11 cellular contexts compared by ENCODE assay signal in the genomic region with DNA sequence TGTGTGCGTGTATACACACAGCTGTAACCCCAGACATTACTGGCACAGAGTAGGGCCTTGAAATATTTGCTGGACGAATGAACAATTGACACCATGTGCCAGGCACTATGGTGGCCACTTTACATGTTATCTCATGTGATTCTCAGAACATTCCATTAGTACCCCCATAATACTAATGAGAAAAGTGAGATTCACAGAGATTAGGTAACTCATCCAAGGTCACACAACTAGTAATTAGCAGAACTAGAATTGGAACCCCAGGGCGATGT. TPM values are rescaled to one million over a fixed set of nuclear protein-coding genes. Genes with fewer than 3 reads are reported as not detected.
DNase-seq lines count a peak whose midpoint lies in the region; ATAC-seq and TF ChIP-seq lines count a peak whose summit lies in the region.
"Had no signal": no experiment of that assay in that cellular context is flagged by ENCODE, and none has a peak within 500 bp of the region (broad histone marks: within the 10 kb centered on the region; RNA-seq: fewer than 3 reads in every experiment).

No MANE protein-coding gene starts in this region.

- no peaks in the 10 kb centered on the region for H3K9me3 ChIP-seq in CD4-positive, CD25-positive, alpha-beta regulatory T cell (ENCODE audit: control insufficient read depth in 2 of 2, low read length in 2 of 2)
- no peaks in the 10 kb centered on the region for H3K9me3 ChIP-seq in HEK293 (ENCODE audit: control insufficient read depth, insufficient read depth, low read depth, low read length)
- no peaks in the 10 kb centered on the region for H3K9me3 ChIP-seq in parathyroid adenoma (ENCODE audit: control insufficient read depth, low read length)

- peaks cover 4 to 17% (median 7%) of the 10 kb centered on the region in 4 donors for H3K4me1 Mint-ChIP-seq in CD4-positive, CD25-positive, alpha-beta regulatory T cell

- no peak for ATAC-seq in CD4-positive, CD25-positive, alpha-beta regulatory T cell (ENCODE audit: low read depth in 2 of 2)

- H3K79me2 ChIP-seq in parathyroid adenoma: no peaks in the 10 kb centered on the region

- peaks cover 10% of the 10 kb centered on the region for H3K27me3 Mint-ChIP-seq in CD4-positive, CD25-positive, alpha-beta regulatory T cell

- H3K4me3 Mint-ChIP-seq in CD4-positive, CD25-positive, alpha-beta regulatory T cell: peak overlapping the region in 3 of 4 donors; percentile 88 to 94 (median 92)

- peaks cover 18% of the 10 kb centered on the region for H3K4me1 ChIP-seq in CD4-positive, CD25-positive, alpha-beta regulatory T cell (ENCODE audit: control insufficient read depth, insufficient read depth, low read length, poor library complexity, severe bottlenecking)
- H3K4me1 ChIP-seq in HEK293 (ENCODE audit: control insufficient read depth, insufficient read depth, low read length) (peaks cover 9% of the 10 kb centered on the region), parathyroid adenoma (peaks cover 18% of the 10 kb centered on the region)

- H3K27ac ChIP-seq in CD4-positive, CD25-positive, alpha-beta regulatory T cell (ENCODE audit: insufficient read depth, low read length, poor library complexity, severe bottlenecking): no peak overlapping the region
- H3K27ac ChIP-seq in HEK293 (ENCODE audit: extremely low read depth, low read depth, low read length) (no peak overlapping the region), parathyroid adenoma (no peak overlapping the region)
- H3K27ac ChIP-seq: WERI-Rb-1 had no signal

- H3K27me3 ChIP-seq in CD4-positive, CD25-positive, alpha-beta regulatory T cell (ENCODE audit: control insufficient read depth, insufficient read depth, low read length): peaks cover 3% of the 10 kb centered on the region
- H3K27me3 ChIP-seq in parathyroid adenoma (ENCODE audit: control insufficient read depth, insufficient read depth, low read length): no peaks in the 10 kb centered on the region

- H3K36me3 Mint-ChIP-seq in CD4-positive, CD25-positive, alpha-beta regulatory T cell: no peaks in the 10 kb centered on the region
- H3K36me3 Mint-ChIP-seq: mesothelial cell of epicardium had no signal

- peak overlapping the region; percentile 55 for H3K4me2 ChIP-seq in parathyroid adenoma (ENCODE audit: low read length)

- in situ Hi-C loops in GM13976 (cut with MboI; ENCODE audit: low sequenced_read_pairs, unreplicated experiment): no loop called here

- H3K9ac ChIP-seq in parathyroid adenoma: no peak overlapping the region

- H3K9me3 Mint-ChIP-seq in CD4-positive, CD25-positive, alpha-beta regulatory T cell: no peaks in the 10 kb centered on the region
- H3K9me3 Mint-ChIP-seq: mesothelial cell of epicardium had no signal

- H3K4me3 ChIP-seq in CD4-positive, CD25-positive, alpha-beta regulatory T cell (ENCODE audit: low read depth, low read length): no peak overlapping the region
- H3K4me3 ChIP-seq in HEK293 (ENCODE audit: low read depth, low read length): no peak overlapping the region
- peak overlapping the region; percentile 7 for H3K4me3 ChIP-seq in epithelial cell of proximal tubule (ENCODE audit: low read depth, low read length)
- no peak overlapping the region for H3K4me3 ChIP-seq in parathyroid adenoma (ENCODE audit: low read depth, low read length)

- CTCF ChIA-PET in HEK293 (lab: Yijun Ruan, JAX): interaction anchor here (0.6 to 2.6 kb wide), 21 partner anchors 9 to 344 kb away, joined by 3 to 30 read pairs (median 4); a partner anchor contains a TSS

- POLR2A ChIA-PET in HEK293 (lab: Yijun Ruan, JAX): interaction anchor here (1.0 kb wide), 1 partner anchor 75 kb away, joined by 3 read pairs; no protein-coding TSS in a partner anchor

- H3K36me3 ChIP-seq in CD4-positive, CD25-positive, alpha-beta regulatory T cell (ENCODE audit: control insufficient read depth, insufficient read depth, low read length): no peaks in the 10 kb centered on the region
- H3K36me3 ChIP-seq in HEK293 (ENCODE audit: control insufficient read depth in 2 of 2, insufficient read depth in 1 of 2, low read length in 2 of 2) (peaks cover 0 to 7% of the 10 kb centered on the region in 2 experiments; a peak in 1 of 3 replicates), parathyroid adenoma (ENCODE audit: control insufficient read depth, insufficient read depth, low read length) (no peaks in the 10 kb centered on the region)

- TF ChIP-seq CTCF in HEK293 (tag by site-specific recombination; IDR thresholded peaks at IDR 0.05) (no peak), epithelial cell of proximal tubule (conservative IDR thresholded peaks at IDR 0.05; ENCODE audit: low read depth, low read length) (no peak), parathyroid adenoma (IDR thresholded peaks at IDR 0.05) (no peak), GM13976 (IDR thresholded peaks at IDR 0.05; ENCODE audit: borderline replicate concordance, control extremely low read depth, extremely low read depth, insufficient read depth, missing control alignments) (no peak), GM10266 (IDR thresholded peaks at IDR 0.05; ENCODE audit: control insufficient read depth, insufficient read depth, low read depth, missing control alignments) (no peak)

- peak overlapping the region; percentile 92 for H2AFZ ChIP-seq in parathyroid adenoma

- DNase-seq in CD4-positive, CD25-positive, alpha-beta regulatory T cell: no peak
- DNase-seq in epithelial cell of proximal tubule (ENCODE audit: low read depth) (no peak), GM13976 (ENCODE audit: low spot score) (no peak), GM10266 (ENCODE audit: extremely low spot score) (no peak), occipital lobe (lab: John Stamatoyannopoulos, UW) (no peak)

- peak overlapping the region in 2 of 3 donors; percentile 82 to 93 for H3K27ac Mint-ChIP-seq in CD4-positive, CD25-positive, alpha-beta regulatory T cell

TF ChIP-seq in HEK293, 187 proteins besides CTCF, POLR2A, EP300 and RAD21:
- TF ChIP-seq, protein P1, sequence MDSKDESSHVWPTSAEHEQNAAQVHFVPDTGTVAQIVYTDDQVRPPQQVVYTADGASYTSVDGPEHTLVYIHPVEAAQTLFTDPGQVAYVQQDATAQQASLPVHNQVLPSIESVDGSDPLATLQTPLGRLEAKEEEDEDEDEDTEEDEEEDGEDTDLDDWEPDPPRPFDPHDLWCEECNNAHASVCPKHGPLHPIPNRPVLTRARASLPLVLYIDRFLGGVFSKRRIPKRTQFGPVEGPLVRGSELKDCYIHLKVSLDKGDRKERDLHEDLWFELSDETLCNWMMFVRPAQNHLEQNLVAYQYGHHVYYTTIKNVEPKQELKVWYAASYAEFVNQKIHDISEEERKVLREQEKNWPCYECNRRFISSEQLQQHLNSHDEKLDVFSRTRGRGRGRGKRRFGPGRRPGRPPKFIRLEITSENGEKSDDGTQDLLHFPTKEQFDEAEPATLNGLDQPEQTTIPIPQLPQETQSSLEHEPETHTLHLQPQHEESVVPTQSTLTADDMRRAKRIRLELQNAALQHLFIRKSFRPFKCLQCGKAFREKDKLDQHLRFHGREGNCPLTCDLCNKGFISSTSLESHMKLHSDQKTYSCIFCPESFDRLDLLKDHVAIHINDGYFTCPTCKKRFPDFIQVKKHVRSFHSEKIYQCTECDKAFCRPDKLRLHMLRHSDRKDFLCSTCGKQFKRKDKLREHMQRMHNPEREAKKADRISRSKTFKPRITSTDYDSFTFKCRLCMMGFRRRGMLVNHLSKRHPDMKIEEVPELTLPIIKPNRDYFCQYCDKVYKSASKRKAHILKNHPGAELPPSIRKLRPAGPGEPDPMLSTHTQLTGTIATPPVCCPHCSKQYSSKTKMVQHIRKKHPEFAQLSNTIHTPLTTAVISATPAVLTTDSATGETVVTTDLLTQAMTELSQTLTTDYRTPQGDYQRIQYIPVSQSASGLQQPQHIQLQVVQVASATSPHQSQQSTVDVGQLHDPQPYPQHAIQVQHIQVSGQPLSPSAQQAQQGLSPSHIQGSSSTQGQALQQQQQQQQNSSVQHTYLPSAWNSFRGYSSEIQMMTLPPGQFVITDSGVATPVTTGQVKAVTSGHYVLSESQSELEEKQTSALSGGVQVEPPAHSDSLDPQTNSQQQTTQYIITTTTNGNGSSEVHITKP (tag by site-specific recombination; IDR thresholded peaks at IDR 0.05): peak; percentile 82
- TF ChIP-seq HOXD13 (CRISPR knock-in tag; IDR thresholded peaks at IDR 0.05; ENCODE audit: borderline replicate concordance): no peak
- no peak for TF ChIP-seq ZNF169 (tag by site-specific recombination; IDR thresholded peaks at IDR 0.05)

RNA-seq across cellular contexts. Expression of a gene that starts 2.0 kb away (rescaled TPM):
- 19.6 TPM for total RNA-seq in CD4-positive, CD25-positive, alpha-beta regulatory T cell
- polyA plus RNA-seq in CD4-positive, CD25-positive, alpha-beta regulatory T cell: under 1 TPM in 1 of 4 donors, not detected in 3; 0.80 TPM
- 5.1 and 11.4 TPM in 2 replicates for total RNA-seq in epithelial cell of proximal tubule
- total RNA-seq in occipital lobe: 49.1 TPM

RNA-seq across cellular contexts. Expression of a gene that starts 4.1 kb away (rescaled TPM):
- total RNA-seq in CD4-positive, CD25-positive, alpha-beta regulatory T cell: 0.86 TPM
- under 1 TPM in 2 of 4 donors, not detected in 2; 0.25 to 0.35 TPM for polyA plus RNA-seq in CD4-positive, CD25-positive, alpha-beta regulatory T cell
- total RNA-seq in epithelial cell of proximal tubule (1.2 TPM in 1 of 2 replicates, not detected in the other), occipital lobe (0.47 TPM)
- total RNA-seq: fibroblast of villous mesenchyme, SK-MEL-5 had no signal

RNA-seq across cellular contexts. Expression of a gene that starts 6.2 kb away (rescaled TPM):
- total RNA-seq in CD4-positive, CD25-positive, alpha-beta regulatory T cell: 63.7 TPM
- 10 to 100 TPM; 46.8 to 54.9 (median 48.9) TPM for polyA plus RNA-seq in CD4-positive, CD25-positive, alpha-beta regulatory T cell
- total RNA-seq in epithelial cell of proximal tubule: 78.9 and 108 TPM in 2 replicates
- 17.8 TPM for total RNA-seq in occipital lobe

RNA-seq across cellular contexts. Expression of a gene that starts 13.1 kb away (rescaled TPM):
- total RNA-seq in CD4-positive, CD25-positive, alpha-beta regulatory T cell: 2.2 TPM
- polyA plus RNA-seq in CD4-positive, CD25-positive, alpha-beta regulatory T cell: under 1 TPM in 1 of 4 donors, not detected in 3; 0.09 TPM
- total RNA-seq in epithelial cell of proximal tubule (4.0 and 11.0 TPM in 2 replicates), occipital lobe (0.16 TPM)

RNA-seq across cellular contexts. Expression of a gene that starts 15.5 kb away (rescaled TPM):
- total RNA-seq in CD4-positive, CD25-positive, alpha-beta regulatory T cell: 2.3 TPM
- not detected for polyA plus RNA-seq in CD4-positive, CD25-positive, alpha-beta regulatory T cell
- total RNA-seq in epithelial cell of proximal tubule: 12.5 and 39.4 TPM in 2 replicates
- total RNA-seq in occipital lobe: 4.1 TPM
